Comparison of ENCODE assay signal across 27 cellular contexts in the genomic region with DNA sequence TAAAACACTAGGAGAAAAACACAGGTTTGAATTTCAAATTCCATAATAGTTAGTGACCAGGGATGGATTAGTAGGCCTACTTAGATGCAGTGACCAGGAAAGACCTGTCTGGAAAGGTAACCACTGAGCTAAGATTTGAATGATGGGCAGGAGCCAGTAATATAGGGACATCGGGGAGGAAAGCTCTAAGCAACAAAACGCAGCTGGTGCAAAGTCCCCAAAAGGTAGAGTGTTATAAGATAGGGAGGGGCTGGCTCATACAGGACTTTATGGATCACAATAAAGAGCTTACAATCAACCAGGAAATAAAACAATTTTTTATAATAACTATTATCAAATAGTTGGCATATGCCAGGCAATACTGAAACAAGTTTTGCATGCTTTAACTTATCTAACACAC.
"Had no signal": no experiment of that assay in that cellular context is flagged by ENCODE, and none has a peak within 500 bp of the region (broad histone marks: within the 10 kb centered on the region; RNA-seq: fewer than 3 reads in every experiment).

No MANE protein-coding gene starts in this region.

- H3K4me3 ChIP-seq: body of pancreas, esophagus squamous epithelium, gastroesophageal sphincter had no signal

- H3K9me3 ChIP-seq: body of pancreas, esophagus squamous epithelium, gastroesophageal sphincter had no signal

- FAIRE-seq: endometrium, endothelial cell of umbilical vein had no signal

- H3K36me3 ChIP-seq: esophagus squamous epithelium, gastroesophageal sphincter had no signal

- ATAC-seq: activated T-helper 17 cell treated with anti-CD3 and anti-CD28 coated beads, Interleukin-2, amount 50 U/mL, for 72 hours; body of pancreas; gastroesophageal sphincter; WTC11 had no signal

- H3K4me1 ChIP-seq: esophagus squamous epithelium, gastroesophageal sphincter had no signal

- DNase-seq: activated CD4-positive, alpha-beta memory T cell treated with anti-CD3 and anti-CD28 coated beads, Interleukin-2, amount 10 ng/mL, durations not matched to agents 7 days and 5 days; activated CD4-positive, alpha-beta T cell treated with anti-CD3 and anti-CD28 coated beads for 1 hour; activated CD4-positive, alpha-beta T cell treated with anti-CD3 and anti-CD28 coated beads for 4 hours; activated CD4-positive, alpha-beta T cell treated with anti-CD3 and anti-CD28 coated beads, Interleukin-2, amount 10 ng/mL, durations not matched to agents 7 days and 5 days; activated CD4-positive, alpha-beta T cell treated with anti-CD3 and anti-CD28 coated beads, Interleukin-2, amount 50 U/mL, for 4 hours; activated CD8-positive, alpha-beta memory T cell treated with anti-CD3 and anti-CD28 coated beads, Interleukin-2, amount 50 U/mL, for 48 hours; activated effector memory CD4-positive, alpha-beta T cell treated with Interleukin-2 at 50 U/mL for 16 hours; activated gamma-delta T cell treated with Interleukin-2 at 50 U/mL for 16 hours; activated naive CD4-positive, alpha-beta T cell treated with anti-CD3 and anti-CD28 coated beads, Interleukin-2, amount 50 U/mL, for 16 hours; activated naive CD4-positive, alpha-beta T cell treated with Interleukin-2 at 50 U/mL for 16 hours; activated T-cell treated with anti-CD3 and anti-CD28 coated beads for 4 hours; activated T-cell treated with anti-CD3 and anti-CD28 coated beads, Interleukin-2, amount 50 U/mL, for 24 hours; amniotic stem cell; aorta; body of pancreas; caudate nucleus; effector CD8-positive, alpha-beta T cell; esophagus squamous epithelium; foreskin melanocyte; T-helper 2 cell had no signal

- H3K27ac ChIP-seq: body of pancreas, epithelial cell of prostate, esophagus squamous epithelium, gastroesophageal sphincter, VCaP had no signal

- H3K27me3 ChIP-seq: body of pancreas, esophagus squamous epithelium, gastroesophageal sphincter had no signal
